ENCODE assay signal across 1 cellular context in genomic region chr1:71093938-71094337, GRCh38.
TF ChIP-seq lines count a peak whose summit lies in the region.

No MANE protein-coding gene starts in this region.

TF ChIP-seq in liver, 16 proteins besides CTCF, POLR2A, EP300 and RAD21 (continued from another document):
- TF ChIP-seq REST (IDR thresholded peaks at IDR 0.05) (no peak), FOXA1 (IDR thresholded peaks at IDR 0.05) (no peak), YY1 (IDR thresholded peaks at IDR 0.05) (no peak), FOXA2 (IDR thresholded peaks at IDR 0.05) (no peak), MAX (IDR thresholded peaks at IDR 0.05) (no peak), EGR1 (IDR thresholded peaks at IDR 0.05; ENCODE audit: low read depth in 2 of 2) (no peak)
TF ChIP-seq in liver: peak in this region for 0.
